ENCODE assay signal across 17 cellular contexts in genomic region chrX:2423899-2424298, GRCh38.
"Had no signal": no experiment of that assay in that cellular context is flagged by ENCODE, and none has a peak within 500 bp of the region (broad histone marks: within the 10 kb centered on the region; RNA-seq: fewer than 3 reads in every experiment).

No MANE protein-coding gene starts in this region.

- DNase-seq: effector memory CD4-positive, alpha-beta T cell; gastrocnemius medialis; heart right ventricle; hypothalamus; kidney glomerular epithelial cell; mesendoderm; naive thymus-derived CD4-positive, alpha-beta T cell; nucleus accumbens; stimulated activated CD4-positive, alpha-beta T cell treated with anti-CD3 and anti-CD28 coated beads, Interleukin-12 subunit alpha, Interleukin-12 subunit beta, amount 100 ng/mL, for 4 hours; stimulated activated naive CD4-positive, alpha-beta T cell; stomach; substantia nigra; transverse colon had no signal

- H3K27me3 Mint-ChIP-seq: naive thymus-derived CD4-positive, alpha-beta T cell had no signal

- ATAC-seq: esophagus mucosa; gastrocnemius medialis; heart right ventricle; naive thymus-derived CD4-positive, alpha-beta T cell; sciatic nerve had no signal

- H3K4me1 ChIP-seq: gastrocnemius medialis, stomach, transverse colon had no signal

- H3K9me3 ChIP-seq: gastrocnemius medialis, stomach, thoracic aorta, transverse colon had no signal

- H3K4me3 Mint-ChIP-seq: naive thymus-derived CD4-positive, alpha-beta T cell had no signal

- H3K27ac Mint-ChIP-seq: naive thymus-derived CD4-positive, alpha-beta T cell had no signal

- H3K27ac ChIP-seq: gastrocnemius medialis, heart right ventricle, skin epidermis, stomach, thoracic aorta, transverse colon had no signal

- H3K4me3 ChIP-seq: gastrocnemius medialis, heart right ventricle, skin epidermis, stomach, thoracic aorta, transverse colon had no signal

- H3K27me3 ChIP-seq: gastrocnemius medialis, heart right ventricle, stomach, transverse colon had no signal

- H3K36me3 ChIP-seq: gastrocnemius medialis, thoracic aorta had no signal
